Comparison of ENCODE assay signal across 29 cellular contexts in genomic region chr16:76125871-76126270, GRCh38.
"Had no signal": no experiment of that assay in that cellular context is flagged by ENCODE, and none has a peak within 500 bp of the region (broad histone marks: within the 10 kb centered on the region; RNA-seq: fewer than 3 reads in every experiment).

No MANE protein-coding gene starts in this region.

- H3K27me3 ChIP-seq: brain microvascular endothelial cell, SJCRH30 had no signal

- H3K27ac ChIP-seq: brain microvascular endothelial cell, PC-9, SJCRH30, SK-N-MC, WERI-Rb-1 had no signal

- DNase-seq: activated CD4-positive, alpha-beta memory T cell treated with anti-CD3 and anti-CD28 coated beads, Interleukin-2, amount 10 ng/mL, durations not matched to agents 7 days and 5 days; activated CD4-positive, alpha-beta T cell treated with anti-CD3 and anti-CD28 coated beads for 1 hour; activated CD4-positive, alpha-beta T cell treated with anti-CD3 and anti-CD28 coated beads for 48 hours; activated CD4-positive, CD25-positive, alpha-beta regulatory T cell; activated CD8-positive, alpha-beta memory T cell treated with anti-CD3 and anti-CD28 coated beads for 24 hours; activated CD8-positive, alpha-beta memory T cell treated with anti-CD3 and anti-CD28 coated beads, Interleukin-2, amount 10 ng/mL, durations not matched to agents 7 days and 5 days; activated CD8-positive, alpha-beta memory T cell treated with anti-CD3 and anti-CD28 coated beads, Interleukin-2, amount 50 U/mL, for 48 hours; activated effector memory CD4-positive, alpha-beta T cell treated with Interleukin-2 at 50 U/mL for 16 hours; activated naive CD4-positive, alpha-beta T cell treated with anti-CD3 and anti-CD28 coated beads, Interleukin-2, amount 10 ng/mL, durations not matched to agents 7 days and 5 days; activated T-cell treated with anti-CD3 and anti-CD28 coated beads, Interleukin-2, amount 50 U/mL, for 48 hours; amniotic stem cell; aorta; brain microvascular endothelial cell; NCI-H1105; NCI-H1417 treated with DMSO at 0.1 percent for 48 hours; NCI-H187; NCI-H2029 treated with DMSO at 0.1 percent for 48 hours; NCI-H2107; NCI-H2171; NCI-H510A; NCI-H526; NCI-H748 treated with DMSO at 0.1 percent for 48 hours; PC-9; SHP77; SJCRH30; T1000; WERI-Rb-1 had no signal

- H3K36me3 Mint-ChIP-seq: activated CD8-positive, alpha-beta memory T cell treated with anti-CD3 and anti-CD28 coated beads, Interleukin-2, amount 10 ng/mL, durations not matched to agents 7 days and 5 days; activated naive CD4-positive, alpha-beta T cell treated with anti-CD3 and anti-CD28 coated beads, Interleukin-2, amount 10 ng/mL, durations not matched to agents 7 days and 5 days; activated naive CD8-positive, alpha-beta T cell had no signal

- H3K27me3 Mint-ChIP-seq: activated CD4-positive, alpha-beta memory T cell treated with anti-CD3 and anti-CD28 coated beads, Interleukin-2, amount 10 ng/mL, durations not matched to agents 7 days and 5 days; activated CD8-positive, alpha-beta memory T cell treated with anti-CD3 and anti-CD28 coated beads, Interleukin-2, amount 10 ng/mL, durations not matched to agents 7 days and 5 days; activated naive CD4-positive, alpha-beta T cell treated with anti-CD3 and anti-CD28 coated beads, Interleukin-2, amount 10 ng/mL, durations not matched to agents 7 days and 5 days; activated naive CD8-positive, alpha-beta T cell had no signal

- H2AFZ ChIP-seq: PC-9 had no signal

- H3K36me3 ChIP-seq: brain microvascular endothelial cell, SJCRH30, WERI-Rb-1 had no signal

- H3K4me1 ChIP-seq: SJCRH30 had no signal

- H3K4me3 Mint-ChIP-seq: activated CD4-positive, alpha-beta memory T cell treated with anti-CD3 and anti-CD28 coated beads, Interleukin-2, amount 10 ng/mL, durations not matched to agents 7 days and 5 days; activated CD8-positive, alpha-beta memory T cell treated with anti-CD3 and anti-CD28 coated beads, Interleukin-2, amount 10 ng/mL, durations not matched to agents 7 days and 5 days; activated naive CD4-positive, alpha-beta T cell treated with anti-CD3 and anti-CD28 coated beads, Interleukin-2, amount 10 ng/mL, durations not matched to agents 7 days and 5 days; activated naive CD8-positive, alpha-beta T cell had no signal

- H3K4me2 ChIP-seq: PC-9 had no signal

- H3K9me3 ChIP-seq: SJCRH30 had no signal

- H3K4me3 ChIP-seq: PC-9, SJCRH30, SK-N-MC had no signal

- H3K4me1 Mint-ChIP-seq: activated CD4-positive, alpha-beta memory T cell treated with anti-CD3 and anti-CD28 coated beads, Interleukin-2, amount 10 ng/mL, durations not matched to agents 7 days and 5 days; activated CD8-positive, alpha-beta memory T cell treated with anti-CD3 and anti-CD28 coated beads, Interleukin-2, amount 10 ng/mL, durations not matched to agents 7 days and 5 days; activated naive CD4-positive, alpha-beta T cell treated with anti-CD3 and anti-CD28 coated beads, Interleukin-2, amount 10 ng/mL, durations not matched to agents 7 days and 5 days had no signal

- ATAC-seq: activated CD8-positive, alpha-beta memory T cell treated with anti-CD3 and anti-CD28 coated beads, Interleukin-2, amount 10 ng/mL, durations not matched to agents 7 days and 5 days had no signal

- H3K27ac Mint-ChIP-seq: activated CD4-positive, alpha-beta memory T cell treated with anti-CD3 and anti-CD28 coated beads, Interleukin-2, amount 10 ng/mL, durations not matched to agents 7 days and 5 days; activated CD8-positive, alpha-beta memory T cell treated with anti-CD3 and anti-CD28 coated beads, Interleukin-2, amount 10 ng/mL, durations not matched to agents 7 days and 5 days; activated naive CD4-positive, alpha-beta T cell treated with anti-CD3 and anti-CD28 coated beads, Interleukin-2, amount 10 ng/mL, durations not matched to agents 7 days and 5 days; activated naive CD8-positive, alpha-beta T cell had no signal
